In the genomic region with DNA sequence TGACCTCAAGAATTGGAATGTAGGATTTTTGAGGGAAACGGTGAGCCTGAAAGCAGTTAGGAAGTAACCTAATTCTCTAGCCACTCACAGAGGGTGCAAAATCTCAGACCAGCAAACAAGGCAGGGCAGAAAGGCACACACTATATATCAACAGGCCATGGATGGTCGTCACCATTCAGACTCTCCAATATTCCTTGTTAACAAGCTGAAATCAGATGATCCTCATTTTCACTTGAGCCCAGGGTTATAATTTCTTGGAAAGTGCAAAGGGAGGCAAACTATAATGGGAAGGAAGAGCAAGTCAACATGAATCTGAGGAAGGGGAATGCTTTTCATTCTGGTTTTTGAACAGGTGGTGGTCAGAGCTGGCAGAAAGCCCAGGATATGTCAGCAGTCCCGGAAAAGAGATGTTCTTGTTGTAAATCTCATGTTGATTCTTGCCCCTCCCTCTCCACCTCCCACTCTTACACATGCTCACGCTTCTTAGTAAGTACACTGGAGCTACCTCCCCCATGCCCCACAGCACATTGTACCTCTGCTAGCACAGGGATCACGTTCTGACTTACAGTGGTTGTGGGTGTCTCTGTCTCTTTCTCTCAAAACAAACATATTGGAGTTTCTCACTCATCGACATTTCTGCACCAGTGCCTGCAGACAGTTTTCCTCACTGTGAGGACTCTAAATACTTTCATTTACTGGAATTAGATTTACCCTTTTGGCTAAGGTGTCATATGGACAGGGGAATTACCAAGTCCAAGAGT, we compare ENCODE assay signal across 1 cellular context.
TF ChIP-seq lines count a peak whose summit lies in the region.

No MANE protein-coding gene starts in this region.

TF ChIP-seq in GM12878, 131 proteins besides CTCF, POLR2A, EP300 and RAD21 (continued from another document and continues in another):
- TF ChIP-seq, protein P1, sequence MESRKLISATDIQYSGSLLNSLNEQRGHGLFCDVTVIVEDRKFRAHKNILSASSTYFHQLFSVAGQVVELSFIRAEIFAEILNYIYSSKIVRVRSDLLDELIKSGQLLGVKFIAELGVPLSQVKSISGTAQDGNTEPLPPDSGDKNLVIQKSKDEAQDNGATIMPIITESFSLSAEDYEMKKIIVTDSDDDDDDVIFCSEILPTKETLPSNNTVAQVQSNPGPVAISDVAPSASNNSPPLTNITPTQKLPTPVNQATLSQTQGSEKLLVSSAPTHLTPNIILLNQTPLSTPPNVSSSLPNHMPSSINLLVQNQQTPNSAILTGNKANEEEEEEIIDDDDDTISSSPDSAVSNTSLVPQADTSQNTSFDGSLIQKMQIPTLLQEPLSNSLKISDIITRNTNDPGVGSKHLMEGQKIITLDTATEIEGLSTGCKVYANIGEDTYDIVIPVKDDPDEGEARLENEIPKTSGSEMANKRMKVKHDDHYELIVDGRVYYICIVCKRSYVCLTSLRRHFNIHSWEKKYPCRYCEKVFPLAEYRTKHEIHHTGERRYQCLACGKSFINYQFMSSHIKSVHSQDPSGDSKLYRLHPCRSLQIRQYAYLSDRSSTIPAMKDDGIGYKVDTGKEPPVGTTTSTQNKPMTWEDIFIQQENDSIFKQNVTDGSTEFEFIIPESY (IDR thresholded peaks at IDR 0.05), result no peak
- TF ChIP-seq LARP7 (IDR thresholded peaks at IDR 0.05) (no peak), KDM1A (IDR thresholded peaks at IDR 0.05; ENCODE audit: borderline replicate concordance) (no peak), SPI1 (IDR thresholded peaks at IDR 0.05; ENCODE audit: borderline replicate concordance, insufficient read depth, low read depth, low read length) (peak; percentile 39; the same call in 1 of the 2 replicates), NFYA (IDR thresholded peaks at IDR 0.05; ENCODE audit: borderline replicate concordance, low read depth, low read length) (no peak), RB1 (IDR thresholded peaks at IDR 0.05; ENCODE audit: borderline replicate concordance) (no peak), FOS (IDR thresholded peaks at IDR 0.05; ENCODE audit: borderline replicate concordance, extremely low read depth, insufficient read length) (no peak), SIX5 (IDR thresholded peaks at IDR 0.05; ENCODE audit: low read depth, low read length, severe bottlenecking) (no peak), RAD51 (IDR thresholded peaks at IDR 0.05) (peak; percentile 27; the same call in 1 of the 2 replicates), HDGF (IDR thresholded peaks at IDR 0.05) (peak; percentile 22; the same call in 1 of the 2 replicates), KLF5 (IDR thresholded peaks at IDR 0.05; ENCODE audit: partially characterized antibody) (no peak), ZNF24 (IDR thresholded peaks at IDR 0.05) (no peak), CREM (IDR thresholded peaks at IDR 0.05; ENCODE audit: low read depth) (no peak), CBX5 (IDR thresholded peaks at IDR 0.05; ENCODE audit: low read depth) (no peak), CHD4 (IDR thresholded peaks at IDR 0.05) (no peak), POLR2AphosphoS2 (IDR thresholded peaks at IDR 0.05; ENCODE audit: low read depth, low read length) (no peak), NR2C1 (IDR thresholded peaks at IDR 0.05) (no peak), BRCA1 (IDR thresholded peaks at IDR 0.05; ENCODE audit: low read depth, low read length) (no peak), SMAD5 (IDR thresholded peaks at IDR 0.05; ENCODE audit: low read depth) (no peak), PAX8 (IDR thresholded peaks at IDR 0.05) (no peak), YY1 (IDR thresholded peaks at IDR 0.05; ENCODE audit: low read depth, low read length) (0 out of 2 replicates have a peak, but pooled peaks have one; percentile 16), ZNF274 (IDR thresholded peaks at IDR 0.05; ENCODE audit: insufficient read depth, insufficient read length) (no peak), MEF2B (IDR thresholded peaks at IDR 0.05; ENCODE audit: partially characterized antibody, poor library complexity, severe bottlenecking) (peak; percentile 42), CBX3 (IDR thresholded peaks at IDR 0.05; ENCODE audit: borderline replicate concordance, low read depth) (no peak), RUNX3 (IDR thresholded peaks at IDR 0.05; ENCODE audit: low read length) (peak; percentile 61)
- TF ChIP-seq, protein P2, sequence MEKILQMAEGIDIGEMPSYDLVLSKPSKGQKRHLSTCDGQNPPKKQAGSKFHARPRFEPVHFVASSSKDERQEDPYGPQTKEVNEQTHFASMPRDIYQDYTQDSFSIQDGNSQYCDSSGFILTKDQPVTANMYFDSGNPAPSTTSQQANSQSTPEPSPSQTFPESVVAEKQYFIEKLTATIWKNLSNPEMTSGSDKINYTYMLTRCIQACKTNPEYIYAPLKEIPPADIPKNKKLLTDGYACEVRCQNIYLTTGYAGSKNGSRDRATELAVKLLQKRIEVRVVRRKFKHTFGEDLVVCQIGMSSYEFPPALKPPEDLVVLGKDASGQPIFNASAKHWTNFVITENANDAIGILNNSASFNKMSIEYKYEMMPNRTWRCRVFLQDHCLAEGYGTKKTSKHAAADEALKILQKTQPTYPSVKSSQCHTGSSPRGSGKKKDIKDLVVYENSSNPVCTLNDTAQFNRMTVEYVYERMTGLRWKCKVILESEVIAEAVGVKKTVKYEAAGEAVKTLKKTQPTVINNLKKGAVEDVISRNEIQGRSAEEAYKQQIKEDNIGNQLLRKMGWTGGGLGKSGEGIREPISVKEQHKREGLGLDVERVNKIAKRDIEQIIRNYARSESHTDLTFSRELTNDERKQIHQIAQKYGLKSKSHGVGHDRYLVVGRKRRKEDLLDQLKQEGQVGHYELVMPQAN (conservative IDR thresholded peaks at IDR 0.05), result no peak
- TF ChIP-seq, protein P3, sequence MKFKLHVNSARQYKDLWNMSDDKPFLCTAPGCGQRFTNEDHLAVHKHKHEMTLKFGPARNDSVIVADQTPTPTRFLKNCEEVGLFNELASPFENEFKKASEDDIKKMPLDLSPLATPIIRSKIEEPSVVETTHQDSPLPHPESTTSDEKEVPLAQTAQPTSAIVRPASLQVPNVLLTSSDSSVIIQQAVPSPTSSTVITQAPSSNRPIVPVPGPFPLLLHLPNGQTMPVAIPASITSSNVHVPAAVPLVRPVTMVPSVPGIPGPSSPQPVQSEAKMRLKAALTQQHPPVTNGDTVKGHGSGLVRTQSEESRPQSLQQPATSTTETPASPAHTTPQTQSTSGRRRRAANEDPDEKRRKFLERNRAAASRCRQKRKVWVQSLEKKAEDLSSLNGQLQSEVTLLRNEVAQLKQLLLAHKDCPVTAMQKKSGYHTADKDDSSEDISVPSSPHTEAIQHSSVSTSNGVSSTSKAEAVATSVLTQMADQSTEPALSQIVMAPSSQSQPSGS (IDR thresholded peaks at IDR 0.05; ENCODE audit: low read length), result peak; percentile 55
- TF ChIP-seq, protein P4, sequence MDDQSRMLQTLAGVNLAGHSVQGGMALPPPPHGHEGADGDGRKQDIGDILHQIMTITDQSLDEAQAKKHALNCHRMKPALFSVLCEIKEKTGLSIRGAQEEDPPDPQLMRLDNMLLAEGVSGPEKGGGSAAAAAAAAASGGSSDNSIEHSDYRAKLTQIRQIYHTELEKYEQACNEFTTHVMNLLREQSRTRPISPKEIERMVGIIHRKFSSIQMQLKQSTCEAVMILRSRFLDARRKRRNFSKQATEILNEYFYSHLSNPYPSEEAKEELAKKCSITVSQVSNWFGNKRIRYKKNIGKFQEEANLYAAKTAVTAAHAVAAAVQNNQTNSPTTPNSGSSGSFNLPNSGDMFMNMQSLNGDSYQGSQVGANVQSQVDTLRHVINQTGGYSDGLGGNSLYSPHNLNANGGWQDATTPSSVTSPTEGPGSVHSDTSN (IDR thresholded peaks at IDR 0.05; ENCODE audit: insufficient replicate concordance, low read depth, low read length), result no peak
- TF ChIP-seq, protein P5, sequence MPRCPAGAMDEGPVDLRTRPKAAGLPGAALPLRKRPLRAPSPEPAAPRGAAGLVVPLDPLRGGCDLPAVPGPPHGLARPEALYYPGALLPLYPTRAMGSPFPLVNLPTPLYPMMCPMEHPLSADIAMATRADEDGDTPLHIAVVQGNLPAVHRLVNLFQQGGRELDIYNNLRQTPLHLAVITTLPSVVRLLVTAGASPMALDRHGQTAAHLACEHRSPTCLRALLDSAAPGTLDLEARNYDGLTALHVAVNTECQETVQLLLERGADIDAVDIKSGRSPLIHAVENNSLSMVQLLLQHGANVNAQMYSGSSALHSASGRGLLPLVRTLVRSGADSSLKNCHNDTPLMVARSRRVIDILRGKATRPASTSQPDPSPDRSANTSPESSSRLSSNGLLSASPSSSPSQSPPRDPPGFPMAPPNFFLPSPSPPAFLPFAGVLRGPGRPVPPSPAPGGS (IDR thresholded peaks at IDR 0.05; ENCODE audit: borderline replicate concordance, insufficient read depth, low read depth, low read length, poor library complexity, severe bottlenecking), result peak; percentile 20
- TF ChIP-seq, protein P6, sequence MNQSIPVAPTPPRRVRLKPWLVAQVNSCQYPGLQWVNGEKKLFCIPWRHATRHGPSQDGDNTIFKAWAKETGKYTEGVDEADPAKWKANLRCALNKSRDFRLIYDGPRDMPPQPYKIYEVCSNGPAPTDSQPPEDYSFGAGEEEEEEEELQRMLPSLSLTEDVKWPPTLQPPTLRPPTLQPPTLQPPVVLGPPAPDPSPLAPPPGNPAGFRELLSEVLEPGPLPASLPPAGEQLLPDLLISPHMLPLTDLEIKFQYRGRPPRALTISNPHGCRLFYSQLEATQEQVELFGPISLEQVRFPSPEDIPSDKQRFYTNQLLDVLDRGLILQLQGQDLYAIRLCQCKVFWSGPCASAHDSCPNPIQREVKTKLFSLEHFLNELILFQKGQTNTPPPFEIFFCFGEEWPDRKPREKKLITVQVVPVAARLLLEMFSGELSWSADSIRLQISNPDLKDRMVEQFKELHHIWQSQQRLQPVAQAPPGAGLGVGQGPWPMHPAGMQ (IDR thresholded peaks at IDR 0.05; ENCODE audit: borderline replicate concordance), result no peak
- TF ChIP-seq, protein P7, sequence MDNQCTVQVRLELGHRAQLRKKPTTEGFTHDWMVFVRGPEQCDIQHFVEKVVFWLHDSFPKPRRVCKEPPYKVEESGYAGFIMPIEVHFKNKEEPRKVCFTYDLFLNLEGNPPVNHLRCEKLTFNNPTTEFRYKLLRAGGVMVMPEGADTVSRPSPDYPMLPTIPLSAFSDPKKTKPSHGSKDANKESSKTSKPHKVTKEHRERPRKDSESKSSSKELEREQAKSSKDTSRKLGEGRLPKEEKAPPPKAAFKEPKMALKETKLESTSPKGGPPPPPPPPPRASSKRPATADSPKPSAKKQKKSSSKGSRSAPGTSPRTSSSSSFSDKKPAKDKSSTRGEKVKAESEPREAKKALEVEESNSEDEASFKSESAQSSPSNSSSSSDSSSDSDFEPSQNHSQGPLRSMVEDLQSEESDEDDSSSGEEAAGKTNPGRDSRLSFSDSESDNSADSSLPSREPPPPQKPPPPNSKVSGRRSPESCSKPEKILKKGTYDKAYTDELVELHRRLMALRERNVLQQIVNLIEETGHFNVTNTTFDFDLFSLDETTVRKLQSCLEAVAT (IDR thresholded peaks at IDR 0.05), result peak; percentile 74; the same call in 1 of the 2 replicates
- TF ChIP-seq, protein P8, sequence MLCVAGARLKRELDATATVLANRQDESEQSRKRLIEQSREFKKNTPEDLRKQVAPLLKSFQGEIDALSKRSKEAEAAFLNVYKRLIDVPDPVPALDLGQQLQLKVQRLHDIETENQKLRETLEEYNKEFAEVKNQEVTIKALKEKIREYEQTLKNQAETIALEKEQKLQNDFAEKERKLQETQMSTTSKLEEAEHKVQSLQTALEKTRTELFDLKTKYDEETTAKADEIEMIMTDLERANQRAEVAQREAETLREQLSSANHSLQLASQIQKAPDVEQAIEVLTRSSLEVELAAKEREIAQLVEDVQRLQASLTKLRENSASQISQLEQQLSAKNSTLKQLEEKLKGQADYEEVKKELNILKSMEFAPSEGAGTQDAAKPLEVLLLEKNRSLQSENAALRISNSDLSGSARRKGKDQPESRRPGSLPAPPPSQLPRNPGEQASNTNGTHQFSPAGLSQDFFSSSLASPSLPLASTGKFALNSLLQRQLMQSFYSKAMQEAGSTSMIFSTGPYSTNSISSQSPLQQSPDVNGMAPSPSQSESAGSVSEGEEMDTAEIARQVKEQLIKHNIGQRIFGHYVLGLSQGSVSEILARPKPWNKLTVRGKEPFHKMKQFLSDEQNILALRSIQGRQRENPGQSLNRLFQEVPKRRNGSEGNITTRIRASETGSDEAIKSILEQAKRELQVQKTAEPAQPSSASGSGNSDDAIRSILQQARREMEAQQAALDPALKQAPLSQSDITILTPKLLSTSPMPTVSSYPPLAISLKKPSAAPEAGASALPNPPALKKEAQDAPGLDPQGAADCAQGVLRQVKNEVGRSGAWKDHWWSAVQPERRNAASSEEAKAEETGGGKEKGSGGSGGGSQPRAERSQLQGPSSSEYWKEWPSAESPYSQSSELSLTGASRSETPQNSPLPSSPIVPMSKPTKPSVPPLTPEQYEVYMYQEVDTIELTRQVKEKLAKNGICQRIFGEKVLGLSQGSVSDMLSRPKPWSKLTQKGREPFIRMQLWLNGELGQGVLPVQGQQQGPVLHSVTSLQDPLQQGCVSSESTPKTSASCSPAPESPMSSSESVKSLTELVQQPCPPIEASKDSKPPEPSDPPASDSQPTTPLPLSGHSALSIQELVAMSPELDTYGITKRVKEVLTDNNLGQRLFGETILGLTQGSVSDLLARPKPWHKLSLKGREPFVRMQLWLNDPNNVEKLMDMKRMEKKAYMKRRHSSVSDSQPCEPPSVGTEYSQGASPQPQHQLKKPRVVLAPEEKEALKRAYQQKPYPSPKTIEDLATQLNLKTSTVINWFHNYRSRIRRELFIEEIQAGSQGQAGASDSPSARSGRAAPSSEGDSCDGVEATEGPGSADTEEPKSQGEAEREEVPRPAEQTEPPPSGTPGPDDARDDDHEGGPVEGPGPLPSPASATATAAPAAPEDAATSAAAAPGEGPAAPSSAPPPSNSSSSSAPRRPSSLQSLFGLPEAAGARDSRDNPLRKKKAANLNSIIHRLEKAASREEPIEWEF (IDR thresholded peaks at IDR 0.05; ENCODE audit: insufficient replicate concordance, low read depth, low read length), result no peak
- TF ChIP-seq, protein P9, sequence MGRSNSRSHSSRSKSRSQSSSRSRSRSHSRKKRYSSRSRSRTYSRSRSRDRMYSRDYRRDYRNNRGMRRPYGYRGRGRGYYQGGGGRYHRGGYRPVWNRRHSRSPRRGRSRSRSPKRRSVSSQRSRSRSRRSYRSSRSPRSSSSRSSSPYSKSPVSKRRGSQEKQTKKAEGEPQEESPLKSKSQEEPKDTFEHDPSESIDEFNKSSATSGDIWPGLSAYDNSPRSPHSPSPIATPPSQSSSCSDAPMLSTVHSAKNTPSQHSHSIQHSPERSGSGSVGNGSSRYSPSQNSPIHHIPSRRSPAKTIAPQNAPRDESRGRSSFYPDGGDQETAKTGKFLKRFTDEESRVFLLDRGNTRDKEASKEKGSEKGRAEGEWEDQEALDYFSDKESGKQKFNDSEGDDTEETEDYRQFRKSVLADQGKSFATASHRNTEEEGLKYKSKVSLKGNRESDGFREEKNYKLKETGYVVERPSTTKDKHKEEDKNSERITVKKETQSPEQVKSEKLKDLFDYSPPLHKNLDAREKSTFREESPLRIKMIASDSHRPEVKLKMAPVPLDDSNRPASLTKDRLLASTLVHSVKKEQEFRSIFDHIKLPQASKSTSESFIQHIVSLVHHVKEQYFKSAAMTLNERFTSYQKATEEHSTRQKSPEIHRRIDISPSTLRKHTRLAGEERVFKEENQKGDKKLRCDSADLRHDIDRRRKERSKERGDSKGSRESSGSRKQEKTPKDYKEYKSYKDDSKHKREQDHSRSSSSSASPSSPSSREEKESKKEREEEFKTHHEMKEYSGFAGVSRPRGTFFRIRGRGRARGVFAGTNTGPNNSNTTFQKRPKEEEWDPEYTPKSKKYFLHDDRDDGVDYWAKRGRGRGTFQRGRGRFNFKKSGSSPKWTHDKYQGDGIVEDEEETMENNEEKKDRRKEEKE (IDR thresholded peaks at IDR 0.05), result no peak
